In the genomic region with DNA sequence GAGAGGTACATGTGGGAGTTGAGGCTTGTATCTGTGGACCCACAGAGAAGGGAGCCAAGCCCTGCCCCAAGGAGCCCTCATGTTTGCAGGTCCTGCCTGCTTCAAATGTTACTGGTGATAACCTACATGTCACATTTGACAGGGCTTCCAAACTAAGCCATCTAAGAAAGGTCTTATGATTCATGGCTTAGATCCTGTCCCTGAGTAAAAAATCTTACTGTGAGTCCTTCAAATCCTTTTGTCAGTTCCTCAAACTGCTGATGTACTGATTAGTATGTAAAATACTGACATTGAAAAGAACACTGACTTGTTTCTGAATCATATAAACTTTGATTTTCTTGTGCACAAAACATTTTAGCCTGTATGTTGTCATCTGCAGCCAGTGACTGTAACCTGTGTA, we compare ENCODE assay signal across 8 cellular contexts. TPM values are rescaled to one million over a fixed set of nuclear protein-coding genes. Genes with fewer than 3 reads are reported as not detected.
A peak's percentile ranks its signal among the peaks of the same experiment; 100 is the strongest.
DNase-seq lines count a peak whose midpoint lies in the region; ATAC-seq and TF ChIP-seq lines count a peak whose summit lies in the region.

No MANE protein-coding gene starts in this region.

- peak overlapping the region; percentile 73 for H3K27ac ChIP-seq in naive thymus-derived CD4-positive, alpha-beta T cell (ENCODE audit: low read depth, low read length)
- no peak overlapping the region for H3K27ac ChIP-seq in caudate nucleus (ENCODE audit: low read depth, low read length)

- peaks cover 0 to 12% (median 0%) of the 10 kb centered on the region in 3 experiments for H3K36me3 ChIP-seq in naive thymus-derived CD4-positive, alpha-beta T cell (ENCODE audit: control insufficient read depth in 2 of 3, insufficient read depth in 3 of 3, low read length in 3 of 3)

- H3K27ac Mint-ChIP-seq in CD14-positive monocyte: peak overlapping the region in 5 of 7 donors; percentile 2 to 96 (median 86)
- peak overlapping the region; percentile 95 to 99 (median 97) for H3K27ac Mint-ChIP-seq in brain
- H3K27ac Mint-ChIP-seq in naive thymus-derived CD4-positive, alpha-beta T cell: peak overlapping the region; percentile 77 to 96 (median 89)

- H3K4me3 ChIP-seq in LNCaP clone FGC (ENCODE audit: low read depth, low read length): peak overlapping the region; percentile 85
- peak overlapping the region; percentile 97 for H3K4me3 ChIP-seq in naive thymus-derived CD4-positive, alpha-beta T cell (ENCODE audit: low read length)

- POLR2A ChIA-PET in naive thymus-derived CD4-positive, alpha-beta T cell (lab: Charles Lee): interaction anchor here (1.6 kb wide), 1 partner anchor 387 kb away, joined by 5 read pairs; no protein-coding TSS in a partner anchor

- ATAC-seq in naive thymus-derived CD4-positive, alpha-beta T cell: no peak
- ATAC-seq in left colon (no peak), GM18498 (IDR thresholded peaks at IDR 0.05; ENCODE audit: unreplicated experiment) (no peak)

- intact Hi-C loops in CD14-positive monocyte (cut with micrococcal nuclease): no loop called here
- intact Hi-C loops in naive thymus-derived CD4-positive, alpha-beta T cell (cut with micrococcal nuclease): loop anchor here (1.0 to 10.0 kb wide), 17 partner anchors 19 to 1661 kb away; a partner anchor contains a TSS
- intact Hi-C loops in left colon (cut with DNase I, micrococcal nuclease): no loop called here

- H3K9me3 Mint-ChIP-seq in CD14-positive monocyte (peaks cover 4 to 20% (median 14%) of the 10 kb centered on the region in 7 donors), brain (peaks cover 0 to 3% (median 0%) of the 10 kb centered on the region in 5 experiments)
- peaks cover 0 to 7% (median 0%) of the 10 kb centered on the region in 11 donors for H3K9me3 Mint-ChIP-seq in naive thymus-derived CD4-positive, alpha-beta T cell

- CTCF ChIA-PET in naive thymus-derived CD4-positive, alpha-beta T cell (lab: Charles Lee): no interaction called here

- peaks cover 0 to 6% (median 2%) of the 10 kb centered on the region in 3 donors for H3K27me3 Mint-ChIP-seq in CD14-positive monocyte (ENCODE audit: low read depth in 3 of 3)
- peaks cover 4% of the 10 kb centered on the region for H3K27me3 Mint-ChIP-seq in brain
- no peaks in the 10 kb centered on the region for H3K27me3 Mint-ChIP-seq in naive thymus-derived CD4-positive, alpha-beta T cell

- H3K4me1 ChIP-seq in naive thymus-derived CD4-positive, alpha-beta T cell (ENCODE audit: control insufficient read depth in 2 of 2, insufficient read depth in 2 of 2, low read length in 2 of 2): peaks cover 21 to 29% of the 10 kb centered on the region in 2 donors

- H3K9me3 ChIP-seq in naive thymus-derived CD4-positive, alpha-beta T cell (ENCODE audit: control insufficient read depth in 2 of 3, low read length in 3 of 3): no peaks in the 10 kb centered on the region

- no peak for DNase-seq in CD14-positive monocyte (ENCODE audit: low spot score)
- no peak for DNase-seq in LNCaP clone FGC (ENCODE audit: low read depth)
- peak in 1 of 9 donors; percentile 12 for DNase-seq in naive thymus-derived CD4-positive, alpha-beta T cell
- no peak for DNase-seq in left colon
- no peak for DNase-seq in caudate nucleus (lab: John Stamatoyannopoulos, UW)
- DNase-seq in stimulated activated CD4-positive, alpha-beta T cell treated with anti-CD3 and anti-CD28 coated beads, Interleukin-1b, Interleukin-23, amount 100 ng/mL, for 48 hours: no peak

- TF ChIP-seq CTCF in CD14-positive monocyte (IDR thresholded peaks at IDR 0.05): no peak
- TF ChIP-seq CTCF in LNCaP clone FGC (IDR thresholded peaks at IDR 0.05; ENCODE audit: control insufficient read depth, extremely low read depth, insufficient read depth): no peak
- TF ChIP-seq CTCF in brain (conservative IDR thresholded peaks at IDR 0.05): no peak

- H3K4me3 Mint-ChIP-seq in CD14-positive monocyte (no peak overlapping the region), brain (peak overlapping the region in 4 of 5 experiments; percentile 88 to 97 (median 92))
- peak overlapping the region in 4 of 10 donors; percentile 52 to 92 (median 72) for H3K4me3 Mint-ChIP-seq in naive thymus-derived CD4-positive, alpha-beta T cell

- H3K27me3 ChIP-seq in naive thymus-derived CD4-positive, alpha-beta T cell (ENCODE audit: control insufficient read depth in 2 of 2, insufficient read depth in 2 of 2, low read length in 2 of 2): no peaks in the 10 kb centered on the region

- H3K4me1 Mint-ChIP-seq in CD14-positive monocyte (peaks cover 14% of the 10 kb centered on the region), brain (peaks cover 21% of the 10 kb centered on the region)
- peaks cover 11 to 24% (median 18%) of the 10 kb centered on the region in 7 donors for H3K4me1 Mint-ChIP-seq in naive thymus-derived CD4-positive, alpha-beta T cell

- H3K36me3 Mint-ChIP-seq in CD14-positive monocyte (no peaks in the 10 kb centered on the region), brain (no peaks in the 10 kb centered on the region)
- peaks cover 0 to 4% (median 0%) of the 10 kb centered on the region in 5 donors for H3K36me3 Mint-ChIP-seq in naive thymus-derived CD4-positive, alpha-beta T cell

RNA-seq across cellular contexts. Expression of a gene that starts 1.0 kb away (rescaled TPM):
- 10 to 100 TPM; 12.7 to 15.7 TPM for polyA plus RNA-seq in CD14-positive monocyte
- 15.5 TPM for polyA plus RNA-seq in brain (ENCODE audit: insufficient read depth, low read depth, low replicate concordance)
- total RNA-seq in naive thymus-derived CD4-positive, alpha-beta T cell: 10 to 100 TPM in 1 of 5 experiments, 1 to 10 TPM in 4; 5.6 to 14.8 (median 6.1) TPM
- polyA plus RNA-seq in naive thymus-derived CD4-positive, alpha-beta T cell: 1 to 10 TPM; 3.9 to 5.8 TPM
- 10 to 100 TPM in 1 of 2 donors, 1 to 10 TPM in 1; 8.8 to 10.4 TPM for total RNA-seq in left colon

Comparison
In these comparisons a context has a peak if more than half of its experiments do, and no peak if none do; other contexts are left out.
1. H3K4me3 Mint-ChIP-seq: peak in brain (4 of 5); none in CD14-positive monocyte (0 of 2).
2. intact Hi-C loops: an anchor here in naive thymus-derived CD4-positive, alpha-beta T cell (1.0 to 10.0 kb wide); none called in CD14-positive monocyte and left colon.
3. Peak in every context shown above with its lines, with median percentiles within 50 percentile points of each other: H3K27ac Mint-ChIP-seq.